Comparison of ENCODE assay signal across 8 cellular contexts in the genomic region with DNA sequence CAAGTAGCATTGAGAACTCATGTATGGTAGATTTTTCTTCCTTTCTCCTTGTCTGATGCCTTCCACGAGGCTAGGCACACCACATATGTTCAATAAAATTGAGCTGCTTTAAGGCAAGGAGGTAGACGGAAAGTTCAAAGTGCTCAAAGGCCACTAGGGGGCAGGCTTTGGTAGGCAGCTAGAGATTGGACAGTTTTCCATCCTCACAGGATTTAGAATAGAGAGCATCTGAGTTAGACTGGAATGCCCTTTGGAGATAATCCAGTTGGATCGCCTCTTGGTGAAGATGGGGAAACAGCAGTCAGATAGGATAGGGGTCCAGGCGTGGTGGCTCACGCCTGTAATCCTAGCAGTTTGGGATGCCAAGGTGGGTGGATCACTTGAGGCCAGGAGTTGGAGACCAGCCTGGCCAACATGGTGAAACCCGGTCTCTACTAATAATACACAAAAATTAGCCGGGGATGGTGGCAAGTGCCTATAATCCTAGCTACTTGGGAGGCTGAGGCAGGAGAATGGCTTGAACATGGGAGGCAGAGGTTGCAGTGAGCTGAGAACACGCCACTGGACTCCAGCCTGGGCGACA. TPM values are rescaled to one million over a fixed set of nuclear protein-coding genes. Genes with fewer than 3 reads are reported as not detected.
A peak's percentile ranks its signal among the peaks of the same experiment; 100 is the strongest.
DNase-seq lines count a peak whose midpoint lies in the region; ATAC-seq and TF ChIP-seq lines count a peak whose summit lies in the region.

No MANE protein-coding gene starts in this region.

- TF ChIP-seq CTCF in MCF 10A (IDR thresholded peaks at IDR 0.05; ENCODE audit: unreplicated experiment): peak; percentile 72

- CTCF ChIA-PET in MCF 10A (lab: Yijun Ruan, JAX): interaction anchor here (0.5 to 3.7 kb wide), 36 partner anchors 9 to 984 kb away, joined by 3 to 26 read pairs (median 4); no protein-coding TSS in a partner anchor

- peak; percentile 60 for DNase-seq in activated gamma-delta T cell treated with Interleukin-2 at 50 U/mL for 16 hours
- DNase-seq in activated gamma-delta T cell (lab: John Stamatoyannopoulos, UW): no peak
- peak; percentile 62 for DNase-seq in NCI-H1694 treated with DMSO at 0.1 percent for 48 hours (lab: John Stamatoyannopoulos, UW)
- peak; percentile 48 for DNase-seq in T-helper 9 cell
- DNase-seq in MCF 10A (ENCODE audit: unreplicated experiment): peak; percentile 82
- DNase-seq in islet precursor cell: peak; percentile 71
- DNase-seq in stimulated activated CD4-positive, alpha-beta T cell treated with anti-CD3 and anti-CD28 coated beads, Interleukin-2, amount 100 ng/mL, for 24 hours: peak; percentile 56 to 58

- H3K9me3 Mint-ChIP-seq in MCF 10A (ENCODE audit: unreplicated experiment): no peaks in the 10 kb centered on the region

- no TSS peak for BruUV-seq in MCF 10A (replicated peaks; lab: Mats Ljungman, UMichigan)

- H3K27me3 Mint-ChIP-seq in MCF 10A (ENCODE audit: insufficient read depth, unreplicated experiment): peaks cover 12% of the 10 kb centered on the region

- no peak overlapping the region for H3K27ac Mint-ChIP-seq in MCF 10A (ENCODE audit: low read depth, unreplicated experiment)

- intact Hi-C loops in MCF 10A (cut with micrococcal nuclease): loop anchor here (1.0 to 2.0 kb wide), 2 partner anchors 41 to 112 kb away; no protein-coding TSS in a partner anchor

- no peaks in the 10 kb centered on the region for H3K4me1 Mint-ChIP-seq in MCF 10A (ENCODE audit: insufficient read depth, unreplicated experiment)

- H3K36me3 Mint-ChIP-seq in MCF 10A (ENCODE audit: insufficient read depth, unreplicated experiment): peaks cover 8% of the 10 kb centered on the region

- ATAC-seq in HG03571 (IDR thresholded peaks at IDR 0.05; ENCODE audit: unreplicated experiment): no peak

- H3K4me3 Mint-ChIP-seq in MCF 10A (ENCODE audit: unreplicated experiment): no peak overlapping the region

- POLR2A ChIA-PET in MCF 10A (lab: Yijun Ruan, JAX): interaction anchor here (0.6 to 2.4 kb wide), 5 partner anchors 29 to 111 kb away, joined by 3 to 8 read pairs (median 4); no protein-coding TSS in a partner anchor

RNA-seq across cellular contexts. Expression of a gene that starts 30.4 kb away (rescaled TPM):
- total RNA-seq in MCF 10A (2022): 19.5 and 23.6 TPM in 2 replicates
